In the genomic region with DNA sequence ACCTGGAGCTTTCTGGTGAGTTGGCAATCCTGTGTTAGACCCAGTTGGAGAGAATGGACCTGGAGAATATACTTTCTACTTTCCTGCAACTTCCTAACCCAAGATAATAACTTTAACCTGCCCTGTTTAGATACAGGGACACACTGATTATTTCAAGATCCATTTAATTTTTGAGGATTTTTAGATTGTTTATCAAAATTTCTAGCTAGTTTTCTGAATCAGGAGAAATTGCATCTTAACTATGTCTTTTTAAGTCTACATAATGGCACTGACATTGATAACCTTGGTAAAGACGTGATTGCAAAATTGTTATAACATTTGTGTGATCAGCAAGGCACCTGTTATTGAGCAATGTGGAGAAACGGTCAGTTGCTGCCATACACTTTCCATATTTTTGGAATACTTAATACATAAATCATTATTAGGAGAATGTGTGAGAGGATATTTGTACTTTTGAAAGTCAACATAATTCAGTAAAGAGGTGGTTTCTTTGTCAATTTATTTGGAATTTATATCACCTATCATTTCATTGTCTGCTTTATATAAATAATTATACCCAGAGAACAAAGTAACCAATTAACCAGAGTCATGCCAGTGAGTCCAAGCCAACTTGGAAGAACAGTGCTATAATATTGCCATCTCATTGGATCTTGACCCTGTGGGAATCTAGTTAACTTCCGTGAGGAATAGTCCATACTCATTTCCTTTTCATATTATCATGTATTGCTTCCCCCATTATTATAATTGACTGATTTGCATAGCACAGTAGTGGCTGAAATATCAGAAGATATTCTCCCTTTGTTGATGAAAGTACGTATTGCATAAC, we compare ENCODE assay signal across 12 cellular contexts. TPM values are rescaled to one million over a fixed set of nuclear protein-coding genes. Genes with fewer than 3 reads are reported as not detected.
DNase-seq lines count a peak whose midpoint lies in the region; ATAC-seq and TF ChIP-seq lines count a peak whose summit lies in the region.
"Had no signal": no experiment of that assay in that cellular context is flagged by ENCODE, and none has a peak within 500 bp of the region (broad histone marks: within the 10 kb centered on the region; RNA-seq: fewer than 3 reads in every experiment).

No MANE protein-coding gene starts in this region.

- H3K4me2 ChIP-seq in osteoblast (ENCODE audit: insufficient read depth, low read length), result no peak overlapping the region

- H3K27ac ChIP-seq in colonic mucosa (no peak overlapping the region), osteoblast (ENCODE audit: low read depth, low read length) (no peak overlapping the region)
- H3K27ac ChIP-seq: transverse colon had no signal

- H3K4me3 ChIP-seq in colonic mucosa (no peak overlapping the region), osteoblast (ENCODE audit: insufficient read depth, low read length) (no peak overlapping the region)
- H3K4me3 ChIP-seq: transverse colon had no signal

- TF ChIP-seq CTCF in CD14-positive monocyte (IDR thresholded peaks at IDR 0.05) (peak; percentile 73), LNCAP (IDR thresholded peaks at IDR 0.05) (0 out of 2 replicates have a peak, but pooled peaks have one; percentile 14), colonic mucosa (IDR thresholded peaks at IDR 0.05) (peak; percentile 27), osteoblast (IDR thresholded peaks at IDR 0.05; ENCODE audit: extremely low read depth, low read depth, low read length) (no peak)

- H3K9ac ChIP-seq in colonic mucosa (ENCODE audit: low read depth in 2 of 2, low read length in 2 of 2), result no peak overlapping the region

- peaks cover 17 to 33% of the 10 kb centered on the region in 2 donors for H3K36me3 Mint-ChIP-seq in CD14-positive monocyte

- H3K27ac Mint-ChIP-seq in CD14-positive monocyte, result no peak overlapping the region
- H3K27ac Mint-ChIP-seq: activated naive CD4-positive, alpha-beta T cell treated with anti-CD3 and anti-CD28 coated beads for 36 hours had no signal

- no peaks in the 10 kb centered on the region for H3K4me1 ChIP-seq in colonic mucosa
- H3K4me1 ChIP-seq in osteoblast (ENCODE audit: insufficient read depth, low read length), result no peaks in the 10 kb centered on the region

- H3K4me1 Mint-ChIP-seq in CD14-positive monocyte, result peaks cover 10% of the 10 kb centered on the region

- H4K20me1 ChIP-seq in osteoblast (ENCODE audit: insufficient read depth, low read length), result peaks cover 4% of the 10 kb centered on the region

- intact Hi-C loops in CD14-positive monocyte (cut with micrococcal nuclease) (loop anchor here (5.0 to 10.0 kb wide), 4 partner anchors 47 to 337 kb away; partner anchors contain the start of gene HCFC2 (in 1 of the 2)), colonic mucosa (cut with DNase I) (loop anchor here (5.0 to 10.0 kb wide), 3 partner anchors 52 to 232 kb away; no protein-coding TSS in a partner anchor)

- H3K9me3 Mint-ChIP-seq in CD14-positive monocyte, result peaks cover 0 to 4% (median 0%) of the 10 kb centered on the region in 7 donors
- H3K9me3 Mint-ChIP-seq: activated naive CD4-positive, alpha-beta T cell treated with anti-CD3 and anti-CD28 coated beads for 36 hours had no signal

- no peak overlapping the region for H2AFZ ChIP-seq in osteoblast (ENCODE audit: low read length)

- H3K79me2 ChIP-seq in osteoblast (ENCODE audit: insufficient read depth, low read length), result no peaks in the 10 kb centered on the region

- H3K27me3 ChIP-seq in colonic mucosa (no peaks in the 10 kb centered on the region), osteoblast (ENCODE audit: insufficient read depth, low read length) (no peaks in the 10 kb centered on the region)
- H3K27me3 ChIP-seq: transverse colon had no signal

- H3K27me3 Mint-ChIP-seq in CD14-positive monocyte (ENCODE audit: low read depth in 3 of 3), result no peaks in the 10 kb centered on the region

- H3K9me3 ChIP-seq in colonic mucosa (no peaks in the 10 kb centered on the region), osteoblast (ENCODE audit: low read depth, low read length) (no peaks in the 10 kb centered on the region)
- H3K9me3 ChIP-seq: transverse colon had no signal

- ATAC-seq in HG03039 (IDR thresholded peaks at IDR 0.05; ENCODE audit: unreplicated experiment), result no peak
- no peak for ATAC-seq in GM21576 (IDR thresholded peaks at IDR 0.05; ENCODE audit: unreplicated experiment)

- H3K4me3 Mint-ChIP-seq in CD14-positive monocyte, result no peak overlapping the region
- H3K4me3 Mint-ChIP-seq: activated naive CD4-positive, alpha-beta T cell treated with anti-CD3 and anti-CD28 coated beads for 36 hours had no signal

- no peak for DNase-seq in CD14-positive monocyte (ENCODE audit: low spot score)
- DNase-seq in colonic mucosa, result no peak
- peak; percentile 26 for DNase-seq in osteoblast (ENCODE audit: insufficient read length, low spot score, missing footprints)
- DNase-seq in cerebellar cortex (ENCODE audit: low spot score), result no peak
- DNase-seq in glomerular visceral epithelial cell (ENCODE audit: extremely low spot score), result no peak
- DNase-seq: NCI-H524 treated with DMSO at 0.1 percent for 48 hours had no signal

- H3K36me3 ChIP-seq in colonic mucosa, result no peaks in the 10 kb centered on the region
- H3K36me3 ChIP-seq in osteoblast (ENCODE audit: insufficient read depth, low read length), result peaks cover 8% of the 10 kb centered on the region
- H3K36me3 ChIP-seq: transverse colon had no signal

RNA-seq across cellular contexts. Expression of gene NFYB, which starts 28.4 kb away (rescaled TPM):
- polyA plus RNA-seq in CD14-positive monocyte, result 10 to 100 TPM; 11.6 to 14.6 TPM
- total RNA-seq in colonic mucosa, result 10 to 100 TPM; 15.6 to 19.8 TPM
- 22.4 and 25.7 TPM in 2 replicates for total RNA-seq in osteoblast

RNA-seq across cellular contexts. Expression of gene HCFC2, which starts 45.3 kb away (rescaled TPM):
- 1 to 10 TPM; 3.3 to 4.3 TPM for polyA plus RNA-seq in CD14-positive monocyte
- 10 to 100 TPM in 1 of 2 donors, 1 to 10 TPM in 1; 7.6 to 11.1 TPM for total RNA-seq in colonic mucosa
- total RNA-seq in osteoblast, result 25.7 and 27.7 TPM in 2 replicates

RNA-seq across cellular contexts. Expression of gene GLT8D2, which starts 59.7 kb away (rescaled TPM):
- not detected for polyA plus RNA-seq in CD14-positive monocyte
- total RNA-seq in colonic mucosa (1 to 10 TPM; 1.6 to 5.1 TPM), osteoblast (52.5 and 62.2 TPM in 2 replicates)
- total RNA-seq: activated naive CD4-positive, alpha-beta T cell treated with anti-CD3 and anti-CD28 coated beads for 36 hours; Calu3 had no signal
